Comparison of ENCODE assay signal across 8 cellular contexts in genomic region chr11:110092577-110093406, GRCh38. TPM values are rescaled to one million over a fixed set of nuclear protein-coding genes. Genes with fewer than 3 reads are reported as not detected.
DNase-seq lines count a peak whose midpoint lies in the region; ATAC-seq and TF ChIP-seq lines count a peak whose summit lies in the region.

Gene ZC3H12C (plus strand): TSS chr11:110093392. CDS start chr11:110093412, 20 bp downstream.

- peaks cover 45% of the 10 kb centered on the region for H3K4me1 Mint-ChIP-seq in HFFc6 (ENCODE audit: low read depth)

- H3K4me1 ChIP-seq in breast epithelium, result no peaks in the 10 kb centered on the region
- H3K4me1 ChIP-seq in iPS-20b (ENCODE audit: insufficient read depth, low read length), result peaks cover 5% of the 10 kb centered on the region; the same call in 1 of the 2 replicates
- peaks cover 19 to 28% of the 10 kb centered on the region in 2 donors for H3K4me1 ChIP-seq in gastrocnemius medialis

- H3K27ac ChIP-seq in breast epithelium (peak within 1 kb of the TSS; percentile 91 to 99), iPS-20b (ENCODE audit: low read length) (no peak within 1 kb of the TSS), gastrocnemius medialis (peak within 1 kb of the TSS; percentile 86 to 99 (median 96))

- H3K9me3 ChIP-seq in breast epithelium, result no peaks in the 10 kb centered on the region
- no peaks in the 10 kb centered on the region for H3K9me3 ChIP-seq in iPS-20b (ENCODE audit: insufficient read depth, low read depth, low read length)
- no peaks in the 10 kb centered on the region for H3K9me3 ChIP-seq in gastrocnemius medialis

- peak; percentile 85 to 88 for ATAC-seq in gastrocnemius medialis

- H3K27me3 Mint-ChIP-seq in HFFc6 (ENCODE audit: insufficient read depth), result no peaks in the 10 kb centered on the region; the same call in 1 of the 2 replicates

- in situ Hi-C loops in gastrocnemius medialis (cut with MboI; ENCODE audit: low sequenced_read_pairs in 4 of 4), result loop anchor here in 1 of 4 donors (10.0 kb wide), 1 partner anchor 148 kb away; no protein-coding TSS in a partner anchor

- peak; percentile 56 for TF ChIP-seq CTCF in HFFc6 (IDR thresholded peaks at IDR 0.05)
- TF ChIP-seq CTCF in breast epithelium (IDR thresholded peaks at IDR 0.05), result peak in 1 of 3 donors; percentile 68
- peak in 4 of 5 experiments; percentile 64 to 93 (median 74) for TF ChIP-seq CTCF in gastrocnemius medialis (IDR thresholded peaks at IDR 0.05 in 4 of 5, conservative IDR thresholded peaks at IDR 0.05 in 1 of 5)

- intact Hi-C loops in breast epithelium (cut with DNase I; ENCODE audit: low total_unique reads) (no loop called here), gastrocnemius medialis (cut with DNase I; ENCODE audit: low total_unique reads) (loop anchor here (1.0 to 10.0 kb wide), 6 partner anchors 23 to 342 kb away; partner anchors contain the start of gene RDX)

- H3K27me3 ChIP-seq in breast epithelium (no peaks in the 10 kb centered on the region), iPS-20b (ENCODE audit: insufficient read depth, low read length) (peaks cover 40% of the 10 kb centered on the region), gastrocnemius medialis (no peaks in the 10 kb centered on the region)

- no peaks in the 10 kb centered on the region for H3K36me3 Mint-ChIP-seq in HFFc6 (ENCODE audit: low read depth)

- DNase-seq in activated T-cell treated with anti-CD3 and anti-CD28 coated beads for 24 hours (ENCODE audit: low read depth), result peak; percentile 8
- no peak for DNase-seq in activated T-cell treated with anti-CD3 and anti-CD28 coated beads for 4 hours
- DNase-seq in HFFc6, result peak; percentile 75
- DNase-seq in MV-4-11 (lab: John Stamatoyannopoulos, UW), result peak; percentile 73
- DNase-seq in SK-N-DZ (ENCODE audit: low spot score), result peak; percentile 83
- peak; percentile 75 to 76 for DNase-seq in breast epithelium (ENCODE audit: low spot score in 2 of 2)
- DNase-seq in gastrocnemius medialis, result peak; percentile 84 to 90

- peak within 1 kb of the TSS; percentile 81; the same call in 1 of the 2 replicates for H3K9ac ChIP-seq in iPS-20b (ENCODE audit: low read depth, low read length)

- H3K27ac Mint-ChIP-seq in HFFc6, result peak within 1 kb of the TSS; percentile 96

- H3K9me3 Mint-ChIP-seq in HFFc6, result no peaks in the 10 kb centered on the region

- H3K36me3 ChIP-seq in breast epithelium (no peaks in the 10 kb centered on the region), iPS-20b (ENCODE audit: insufficient read depth, low read depth, low read length) (no peaks in the 10 kb centered on the region), gastrocnemius medialis (no peaks in the 10 kb centered on the region)

- peak within 1 kb of the TSS; percentile 69 to 81 (median 77) for H3K4me3 ChIP-seq in breast epithelium
- H3K4me3 ChIP-seq in iPS-20b (ENCODE audit: low read length), result peak within 1 kb of the TSS; percentile 78
- peak within 1 kb of the TSS; percentile 72 to 95 (median 80) for H3K4me3 ChIP-seq in gastrocnemius medialis

- peak within 1 kb of the TSS; percentile 98 for H3K4me3 Mint-ChIP-seq in HFFc6

- TF ChIP-seq POLR2A in breast epithelium (IDR thresholded peaks at IDR 0.05) (no peak), gastrocnemius medialis (IDR thresholded peaks at IDR 0.05) (peak; percentile 63 to 78)

RNA-seq across cellular contexts. Expression of gene ZC3H12C, which starts in this region (rescaled TPM):
- total RNA-seq in HFFc6 (2021; fragmentation: NEBNext Ultra II Directional; extraction: Animal tissue kit (Norgen Biotek cat#: 25700)), result 1 to 10 TPM; 3.0 to 6.4 (median 5.0) TPM
- polyA plus RNA-seq in SK-N-DZ (2014; cell fraction: cytosol; rRNA removed), result 1.6 and 1.9 TPM in 2 replicates
- 1.3 and 1.5 TPM in 2 replicates for polyA plus RNA-seq in SK-N-DZ (2014; cell fraction: nucleus; rRNA removed)
- total RNA-seq in breast epithelium (10 to 100 TPM; 10.2 to 19.8 (median 13.2) TPM), gastrocnemius medialis (10 to 100 TPM; 20.9 to 41.1 (median 30.9) TPM)
